Comparison of ENCODE assay signal across 13 cellular contexts in the genomic region with DNA sequence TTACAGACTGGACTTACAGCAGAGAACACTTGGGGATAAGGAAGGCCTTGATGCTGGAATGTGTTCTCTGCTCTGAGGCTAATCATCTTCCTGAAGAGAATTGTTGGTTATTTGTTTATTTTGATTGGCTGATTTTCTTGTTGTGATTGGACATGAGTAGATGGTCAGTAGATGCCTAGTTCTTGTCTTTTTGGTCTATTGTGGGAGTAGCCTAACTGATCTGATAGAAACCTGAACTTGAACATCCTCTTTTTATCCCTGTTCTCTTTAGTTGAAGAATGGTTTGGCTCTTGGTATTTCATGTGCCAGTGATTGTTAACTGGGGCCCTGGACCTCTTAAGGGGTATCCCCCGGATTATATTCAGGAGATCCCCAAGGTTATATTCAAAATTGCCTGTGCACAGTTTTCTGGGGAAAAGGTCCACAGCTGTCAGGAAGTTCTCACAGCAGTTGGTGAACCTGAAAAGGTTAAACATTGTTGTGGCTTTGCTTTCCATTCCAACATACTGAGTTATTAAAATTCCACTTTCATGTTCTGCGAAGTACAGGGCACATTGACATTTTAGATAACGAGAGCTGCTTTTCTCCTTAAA. TPM values are rescaled to one million over a fixed set of nuclear protein-coding genes. Genes with fewer than 3 reads are reported as not detected.
DNase-seq lines count a peak whose midpoint lies in the region; ATAC-seq, FAIRE-seq and TF ChIP-seq lines count a peak whose summit lies in the region.
"Had no signal": no experiment of that assay in that cellular context is flagged by ENCODE, and none has a peak within 500 bp of the region (broad histone marks: within the 10 kb centered on the region; RNA-seq: fewer than 3 reads in every experiment).

No MANE protein-coding gene starts in this region.

- H3K4me1 Mint-ChIP-seq in progenitor cell of endocrine pancreas (ENCODE audit: low read depth): peaks cover 5% of the 10 kb centered on the region

- peak; percentile 63 for FAIRE-seq in GM12891 (lab: Jason Lieb, UNC)

- H3K27me3 Mint-ChIP-seq in progenitor cell of endocrine pancreas: no peaks in the 10 kb centered on the region

- no peaks in the 10 kb centered on the region for H3K9me3 ChIP-seq in A673 (ENCODE audit: low read depth, low read length, poor library complexity, severe bottlenecking)
- H3K9me3 ChIP-seq: uterus had no signal

- no peaks in the 10 kb centered on the region for H3K27me3 ChIP-seq in A673 (replicated peaks; ENCODE audit: insufficient read depth, low read depth, low read length, poor library complexity)
- H3K27me3 ChIP-seq: uterus had no signal

- peak overlapping the region; percentile 17 for H3K27ac Mint-ChIP-seq in progenitor cell of endocrine pancreas
- H3K27ac Mint-ChIP-seq: T-helper 1 cell treated with Interleukin-12 subunit alpha and Interleukin-12 subunit beta and Interleukin-4 antibody, amounts not matched to agents 30 μg/mL and 1 μg/mL, for 36 hours had no signal

- H3K4me3 Mint-ChIP-seq in progenitor cell of endocrine pancreas (ENCODE audit: low read depth): no peak overlapping the region
- H3K4me3 Mint-ChIP-seq: activated T-cell treated with anti-CD3 and anti-CD28 coated beads, Interleukin-2, amount 50 U/mL, for 4 hours; T-helper 1 cell treated with Interleukin-12 subunit alpha and Interleukin-12 subunit beta and Interleukin-4 antibody, amounts not matched to agents 30 μg/mL and 1 μg/mL, for 36 hours had no signal

- H3K9me3 Mint-ChIP-seq in progenitor cell of endocrine pancreas (ENCODE audit: low read depth): peaks cover 4% of the 10 kb centered on the region
- H3K9me3 Mint-ChIP-seq: T-helper 1 cell treated with Interleukin-12 subunit alpha and Interleukin-12 subunit beta and Interleukin-4 antibody, amounts not matched to agents 30 μg/mL and 1 μg/mL, for 36 hours had no signal

- no TSS peak for BruUV-seq in A673 (replicated peaks; lab: Mats Ljungman, UMichigan)

- CTCF ChIA-PET in A673 (lab: Charles Lee): no interaction called here

- no peak overlapping the region for H3K27ac ChIP-seq in A673 (ENCODE audit: low read depth, low read length, poor library complexity, severe bottlenecking)

- intact Hi-C loops in A673 (cut with micrococcal nuclease; ENCODE audit: unreplicated experiment): no loop called here

- ATAC-seq in GM21717 (IDR thresholded peaks at IDR 0.05; ENCODE audit: unreplicated experiment): no peak
- ATAC-seq: activated T-cell treated with anti-CD3 and anti-CD28 coated beads, Interleukin-2, amount 50 U/mL, for 4 hours had no signal

- no peak for TF ChIP-seq POLR2A in GM12891 (IDR thresholded peaks at IDR 0.05; ENCODE audit: low read depth, low read length)

- no peak for TF ChIP-seq CTCF in cardiac fibroblast (IDR thresholded peaks at IDR 0.05; ENCODE audit: low read depth, low read length)
- TF ChIP-seq CTCF in progenitor cell of endocrine pancreas (IDR thresholded peaks at IDR 0.05; ENCODE audit: unreplicated experiment): no peak
- TF ChIP-seq CTCF in A673 (conservative IDR thresholded peaks at IDR 0.05; ENCODE audit: low read depth, low read length): no peak

- H3K4me1 ChIP-seq in A673 (ENCODE audit: insufficient read depth, low read length, poor library complexity, severe bottlenecking): peaks cover 8% of the 10 kb centered on the region
- H3K4me1 ChIP-seq: uterus had no signal

- peaks cover 15% of the 10 kb centered on the region for H3K36me3 Mint-ChIP-seq in progenitor cell of endocrine pancreas (ENCODE audit: insufficient read depth)

- H3K36me3 ChIP-seq in A673 (ENCODE audit: insufficient read depth, low read length, poor library complexity, severe bottlenecking): no peaks in the 10 kb centered on the region
- H3K36me3 ChIP-seq: uterus had no signal

- DNase-seq in GM12891 (ENCODE audit: insufficient read length, low spot score) (no peak), cardiac fibroblast (ENCODE audit: low read depth in 2 of 2) (peak; percentile 47 to 57), progenitor cell of endocrine pancreas (ENCODE audit: low spot score, unreplicated experiment) (no peak), mesenteric fat pad (ENCODE audit: low spot score) (no peak), A673 (ENCODE audit: low spot score) (no peak), NCI-H1048 (lab: John Stamatoyannopoulos, UW) (no peak)
- peak; percentile 24 for DNase-seq in Jurkat, Clone E6-1 (ENCODE audit: low read depth, low spot score)
- DNase-seq: activated T-cell treated with anti-CD3 and anti-CD28 coated beads, Interleukin-2, amount 50 U/mL, for 4 hours; NCI-H2171; stimulated activated CD4-positive, alpha-beta T cell treated with anti-CD3 and anti-CD28 coated beads, Interleukin-1b, Interleukin-23, amount 100 ng/mL, for 48 hours; uterus had no signal

- H3K4me3 ChIP-seq in Jurkat, Clone E6-1 (ENCODE audit: low read length): no peak overlapping the region
- H3K4me3 ChIP-seq in cardiac fibroblast (replicated peaks in 1 of 2; ENCODE audit: low read depth in 2 of 2, low read length in 2 of 2): no peak overlapping the region
- H3K4me3 ChIP-seq in A673 (ENCODE audit: low read depth, low read length, poor library complexity, severe bottlenecking): no peak overlapping the region
- H3K4me3 ChIP-seq: uterus had no signal

- POLR2A ChIA-PET in A673 (lab: Charles Lee; ENCODE audit: low non-redundant PET): no interaction called here

TF ChIP-seq in GM12891, 5 proteins besides CTCF, POLR2A, EP300 and RAD21:
- TF ChIP-seq PAX5 (IDR thresholded peaks at IDR 0.05; ENCODE audit: insufficient read depth, low read length, severe bottlenecking): no peak
- TF ChIP-seq TAF1 (IDR thresholded peaks at IDR 0.05; ENCODE audit: low read depth, low read length): no peak
- TF ChIP-seq SPI1 (IDR thresholded peaks at IDR 0.05; ENCODE audit: low read depth, low read length): no peak
- TF ChIP-seq POLR2AphosphoS5 (IDR thresholded peaks at IDR 0.05; ENCODE audit: low read depth, low read length): no peak
- no peak for TF ChIP-seq POU2F2 (IDR thresholded peaks at IDR 0.05; ENCODE audit: low read depth, low read length)

RNA-seq across cellular contexts. Expression of gene TWSG1, which starts 13.6 kb away (rescaled TPM):
- 20.8 TPM for polyA plus RNA-seq in GM12891 (2012; ENCODE audit: low read depth, missing spikeins)
- polyA plus RNA-seq in Jurkat, Clone E6-1 (2012; ENCODE audit: insufficient read depth, insufficient read length): 6.6 TPM
- total RNA-seq in progenitor cell of endocrine pancreas: 38.1 and 40.4 TPM in 2 replicates
- 20.4 TPM for total RNA-seq in mesenteric fat pad
- 33.6 and 34.9 TPM in 2 replicates for total RNA-seq in A673 (2021)

Comparison
In these comparisons a context has a peak if more than half of its experiments do, and no peak if none do; other contexts are left out.
1. DNase-seq: peak in Jurkat, Clone E6-1 (single experiment) and cardiac fibroblast (2 of 2); none in GM12891 (single experiment), progenitor cell of endocrine pancreas (single experiment), mesenteric fat pad (single experiment), A673 (single experiment) and NCI-H1048 (single experiment).